15 cellular contexts compared by ENCODE assay signal in genomic region chr12:75815756-75816155, GRCh38.
A peak's percentile ranks its signal among the peaks of the same experiment; 100 is the strongest.
DNase-seq lines count a peak whose midpoint lies in the region; ATAC-seq and TF ChIP-seq lines count a peak whose summit lies in the region.
"Had no signal": no experiment of that assay in that cellular context is flagged by ENCODE, and none has a peak within 500 bp of the region (broad histone marks: within the 10 kb centered on the region; RNA-seq: fewer than 3 reads in every experiment).

No MANE protein-coding gene starts in this region.

- peak overlapping the region; percentile 56 for H3K9ac ChIP-seq in GM23248
- no peak overlapping the region for H3K9ac ChIP-seq in stomach smooth muscle (ENCODE audit: low read length in 2 of 2)
- no peak overlapping the region for H3K9ac ChIP-seq in H9 (ENCODE audit: extremely low read depth, insufficient read length, low read length)

- H3K18ac ChIP-seq in H9 (ENCODE audit: insufficient read length, low read depth, low read length) = no peak overlapping the region

- peaks cover 68% of the 10 kb centered on the region for H3K4me1 ChIP-seq in GM23248 (ENCODE audit: insufficient read depth)
- no peaks in the 10 kb centered on the region for H3K4me1 ChIP-seq in left lung
- H3K4me1 ChIP-seq in stomach smooth muscle (ENCODE audit: control insufficient read depth, insufficient read depth, low read length) = peaks cover 29% of the 10 kb centered on the region
- H3K4me1 ChIP-seq in H9 (ENCODE audit: insufficient read depth, low read length) = peaks cover 12% of the 10 kb centered on the region; the same call in 1 of the 2 replicates

- H3K27ac Mint-ChIP-seq in H9 = no peak overlapping the region
- H3K27ac Mint-ChIP-seq: activated CD4-positive, alpha-beta T cell treated with anti-CD3 and anti-CD28 coated beads for 36 hours; CD8-positive, alpha-beta T cell had no signal

- no peak overlapping the region for H3K4ac ChIP-seq in H9 (ENCODE audit: low read depth, low read length)

- H2BK12ac ChIP-seq in H9 (ENCODE audit: insufficient read length, low read depth, low read length) = no peak overlapping the region

- 0 out of 2 replicates have a peak overlapping the region, but pooled peaks have one; percentile 6 for H3K4me3 ChIP-seq in GM23248
- H3K4me3 ChIP-seq in left lung = no peak overlapping the region
- no peak overlapping the region for H3K4me3 ChIP-seq in stomach smooth muscle (ENCODE audit: low read length in 2 of 2)
- H3K4me3 ChIP-seq: ascending aorta, lung had no signal

- no peaks in the 10 kb centered on the region for H3K79me1 ChIP-seq in H9 (ENCODE audit: insufficient read depth, low read depth, low read length, poor library complexity, severe bottlenecking)

- H3K9me3 ChIP-seq in GM23248 (ENCODE audit: low read depth) (no peaks in the 10 kb centered on the region), left lung (no peaks in the 10 kb centered on the region), stomach smooth muscle (ENCODE audit: control insufficient read depth in 2 of 2, low read length in 2 of 2) (no peaks in the 10 kb centered on the region), H9 (ENCODE audit: control insufficient read depth, low read depth, low read length) (no peaks in the 10 kb centered on the region)
- H3K9me3 ChIP-seq: ascending aorta had no signal

- no peak overlapping the region for H2BK15ac ChIP-seq in H9 (ENCODE audit: low read depth, low read length)

- peaks cover 34% of the 10 kb centered on the region for H3F3A ChIP-seq in GM23248 (ENCODE audit: insufficient read depth)

- no peak overlapping the region for H3K56ac ChIP-seq in H9 (ENCODE audit: insufficient read length, low read depth, low read length)

- no peaks in the 10 kb centered on the region for H3K9me3 Mint-ChIP-seq in H9
- H3K9me3 Mint-ChIP-seq: CD8-positive, alpha-beta T cell had no signal

- no peaks in the 10 kb centered on the region; a peak in 1 of 7 replicates for H3K36me3 Mint-ChIP-seq in H9 (ENCODE audit: insufficient read depth in 1 of 3, low read depth in 3 of 3)
- H3K36me3 Mint-ChIP-seq: CD8-positive, alpha-beta T cell had no signal

- ATAC-seq in left lung = peak; percentile 9

- H3K27me3 ChIP-seq in GM23248 (replicated peaks; ENCODE audit: insufficient read depth) = no peaks in the 10 kb centered on the region
- H3K27me3 ChIP-seq in left lung = no peaks in the 10 kb centered on the region
- no peaks in the 10 kb centered on the region for H3K27me3 ChIP-seq in stomach smooth muscle (ENCODE audit: control insufficient read depth in 1 of 2, insufficient read depth in 2 of 2, low read length in 2 of 2)
- H3K27me3 ChIP-seq in H9 (ENCODE audit: insufficient read depth, low read length) = no peaks in the 10 kb centered on the region
- H3K27me3 ChIP-seq: ascending aorta had no signal

- peaks cover 6% of the 10 kb centered on the region for H3K27me3 Mint-ChIP-seq in H9 (ENCODE audit: low read depth)

- H2BK20ac ChIP-seq in H9 (ENCODE audit: low read depth, low read length, poor library complexity, severe bottlenecking) = no peak overlapping the region

- in situ Hi-C loops in GM23248 (cut with MboI) = loop anchor here (10.0 kb wide), 1 partner anchor 209 kb away; no protein-coding TSS in a partner anchor

- H2AFZ ChIP-seq in GM23248 (no peak overlapping the region), H9 (ENCODE audit: low read length) (no peak overlapping the region)

- H3K4me2 ChIP-seq in GM23248 (ENCODE audit: unreplicated experiment) (peak overlapping the region; percentile 40), H9 (ENCODE audit: insufficient read depth, insufficient read length, low read length) (no peak overlapping the region)

- H2BK5ac ChIP-seq in H9 (ENCODE audit: insufficient read length, low read length) = no peak overlapping the region

- no peak overlapping the region for H3T11ph ChIP-seq in H9 (ENCODE audit: low read length)

- WGBS in GM23248 (ENCODE audit: low coverage in 1 of 2, low lambda C conversion rate in 2 of 2, missing lambda C conversion rate in 2 of 2), 2 experiments = 85 to 94% methylated on average over 1 of the region's 1 CpG
- whole genome bisulfite sequencing in H9 (ENCODE audit: extremely low coverage, insufficient read length, low lambda C conversion rate) = no CpG with 5 or more reads among the region's 1 CpG

- no peak overlapping the region for H3K23ac ChIP-seq in H9 (ENCODE audit: insufficient read length, low read depth, low read length)

- no peak overlapping the region for H3K4me3 Mint-ChIP-seq in H9
- H3K4me3 Mint-ChIP-seq: activated CD4-positive, alpha-beta T cell treated with anti-CD3 and anti-CD28 coated beads for 36 hours; CD8-positive, alpha-beta T cell had no signal

- H3K14ac ChIP-seq in H9 (ENCODE audit: insufficient read depth, low read length) = no peak overlapping the region

- intact Hi-C loops in left lung (cut with DNase I) = no loop called here

- no peak overlapping the region for H4K8ac ChIP-seq in H9 (replicated peaks; ENCODE audit: insufficient read length, low read depth, low read length)

- no peak overlapping the region for H2AK5ac ChIP-seq in H9 (ENCODE audit: insufficient read length, low read length)

- H3K27ac ChIP-seq in GM23248 (peak overlapping the region; percentile 61), left lung (peak overlapping the region in 1 of 2 donors; percentile 15), stomach smooth muscle (ENCODE audit: low read length) (peak overlapping the region; percentile 76), H9 (ENCODE audit: insufficient read length, low read depth, low read length) (no peak overlapping the region)

- H3K79me2 ChIP-seq in GM23248 (ENCODE audit: insufficient read depth) (no peaks in the 10 kb centered on the region), H9 (ENCODE audit: insufficient read depth, low read length) (no peaks in the 10 kb centered on the region; the same call in 1 of the 2 replicates)

- H3K9me2 ChIP-seq in GM23248 (ENCODE audit: insufficient read depth) = no peaks in the 10 kb centered on the region

- H3K23me2 ChIP-seq in H9 (ENCODE audit: insufficient read length, low read depth, low read length, poor library complexity, severe bottlenecking) = no peaks in the 10 kb centered on the region

- no peak overlapping the region for H2BK120ac ChIP-seq in H9 (ENCODE audit: low read depth, low read length, poor library complexity, severe bottlenecking)

- H4K91ac ChIP-seq in H9 (ENCODE audit: insufficient read length, low read depth, low read length) = no peak overlapping the region

- DNase-seq in GM23248 = peak; percentile 57
- peak; percentile 34 for DNase-seq in amniotic epithelial cell (ENCODE audit: low read depth)
- no peak for DNase-seq in left lung
- no peak for DNase-seq in H9
- DNase-seq in activated effector memory CD4-positive, alpha-beta T cell treated with Interleukin-2 at 50 U/mL for 16 hours = no peak
- no peak for DNase-seq in NCI-H82 (lab: John Stamatoyannopoulos, UW)
- DNase-seq in NCI-H146 (lab: John Stamatoyannopoulos, UW) = no peak
- DNase-seq: activated CD4-positive, alpha-beta T cell treated with anti-CD3 and anti-CD28 coated beads for 36 hours; activated T-cell treated with anti-CD3 and anti-CD28 coated beads, Interleukin-2, amount 50 U/mL, for 48 hours; CD8-positive, alpha-beta T cell; effector CD8-positive, alpha-beta T cell; stimulated activated CD4-positive, alpha-beta T cell treated with anti-CD3 and anti-CD28 coated beads, Interleukin-2, amount 100 ng/mL, for 24 hours had no signal

- H4K20me1 ChIP-seq in GM23248 (ENCODE audit: insufficient read depth) (no peaks in the 10 kb centered on the region), H9 (ENCODE audit: control insufficient read depth, insufficient read depth, insufficient read length) (no peaks in the 10 kb centered on the region)

- peaks cover 47 to 48% of the 10 kb centered on the region in 2 experiments for H3K4me1 Mint-ChIP-seq in H9

- no peak overlapping the region for H4K5ac ChIP-seq in H9 (ENCODE audit: insufficient read length, low read depth, low read length)

- no peaks in the 10 kb centered on the region for H3K36me3 ChIP-seq in GM23248 (ENCODE audit: low read depth)
- H3K36me3 ChIP-seq in left lung = no peaks in the 10 kb centered on the region
- no peaks in the 10 kb centered on the region for H3K36me3 ChIP-seq in stomach smooth muscle (ENCODE audit: control insufficient read depth in 2 of 2, insufficient read depth in 2 of 2, low read length in 2 of 2)
- H3K36me3 ChIP-seq: ascending aorta had no signal

- TF ChIP-seq CTCF in left lung (IDR thresholded peaks at IDR 0.05) (no peak), H9 (conservative IDR thresholded peaks at IDR 0.05) (no peak)

Comparison
In these comparisons a context has a peak if more than half of its experiments do, and no peak if none do; other contexts are left out.
1. DNase-seq: peak in GM23248 (single experiment) and amniotic epithelial cell (single experiment); none in left lung (0 of 2), H9 (single experiment), activated effector memory CD4-positive, alpha-beta T cell treated with Interleukin-2 at 50 U/mL for 16 hours (single experiment), NCI-H82 (single experiment) and NCI-H146 (single experiment).